In genomic region chr20:17498181-17498580, GRCh38 we compare ENCODE assay signal across 22 cellular contexts. TPM values are rescaled to one million over a fixed set of nuclear protein-coding genes. Genes with fewer than 3 reads are reported as not detected.
DNase-seq lines count a peak whose midpoint lies in the region; ATAC-seq and TF ChIP-seq lines count a peak whose summit lies in the region.
"Had no signal": no experiment of that assay in that cellular context is flagged by ENCODE, and none has a peak within 500 bp of the region (broad histone marks: within the 10 kb centered on the region; RNA-seq: fewer than 3 reads in every experiment).

No MANE protein-coding gene starts in this region.

- H3F3A ChIP-seq in PC-3 (ENCODE audit: low read length, unreplicated experiment): no peaks in the 10 kb centered on the region

- H3K4me3 ChIP-seq in PC-3 (ENCODE audit: low read length): no peak overlapping the region
- H3K4me3 ChIP-seq in thoracic aorta: peak overlapping the region; percentile 3
- H3K4me3 ChIP-seq: BLaER1 treated with 17β-estradiol and CSF1 and Interleukin-3, amounts not matched to agents 10 nM and 100 nM; SJSA1; testis had no signal

- no peak overlapping the region for H3K4me3 Mint-ChIP-seq in activated T-helper 1 cell treated with anti-CD3 and anti-CD28 coated beads, Interleukin-12 subunit alpha, Interleukin-12 subunit beta, Interleukin-2, Interleukin-4 antibody, amounts not matched to agents 30 ng/mL and 10 ng/mL and 1 ng/mL, durations not matched to agents 14 hours and 24 hours and 36 hours
- no peak overlapping the region for H3K4me3 Mint-ChIP-seq in activated CD4-positive, alpha-beta memory T cell treated with anti-CD3 and anti-CD28 coated beads for 36 hours
- H3K4me3 Mint-ChIP-seq: central memory CD8-positive, alpha-beta T cell; nephron progenitor cell; T-helper 2 cell treated with Interferon-gamma antibody and Interleukin-4, amounts not matched to agents 5 μg/mL and 100 μg/mL, for 36 hours had no signal

- no peaks in the 10 kb centered on the region for H3K36me3 ChIP-seq in PC-3 (ENCODE audit: low read depth, low read length)
- no peaks in the 10 kb centered on the region for H3K36me3 ChIP-seq in thoracic aorta
- H3K36me3 ChIP-seq: BLaER1 treated with 17β-estradiol and CSF1 and Interleukin-3, amounts not matched to agents 10 nM and 100 nM; SJSA1 had no signal

- H3K4me1 Mint-ChIP-seq in activated T-helper 1 cell treated with anti-CD3 and anti-CD28 coated beads, Interleukin-12 subunit alpha, Interleukin-12 subunit beta, Interleukin-2, Interleukin-4 antibody, amounts not matched to agents 30 ng/mL and 10 ng/mL and 1 ng/mL, durations not matched to agents 14 hours and 24 hours and 36 hours (ENCODE audit: low read depth): peaks cover 16% of the 10 kb centered on the region
- H3K4me1 Mint-ChIP-seq in activated CD4-positive, alpha-beta memory T cell treated with anti-CD3 and anti-CD28 coated beads for 36 hours (ENCODE audit: low read depth): no peaks in the 10 kb centered on the region
- H3K4me1 Mint-ChIP-seq: central memory CD8-positive, alpha-beta T cell; nephron progenitor cell had no signal

- no peak overlapping the region for H3K4me2 ChIP-seq in PC-3 (ENCODE audit: low read length)
- H3K4me2 ChIP-seq: BLaER1 treated with 17β-estradiol and CSF1 and Interleukin-3, amounts not matched to agents 10 nM and 100 nM had no signal

- TF ChIP-seq CTCF in PC-3 (conservative IDR thresholded peaks at IDR 0.05; ENCODE audit: low read depth, low read length) (no peak), thoracic aorta (IDR thresholded peaks at IDR 0.05) (no peak)

- CTCF ChIA-PET in PC-3 (lab: Charles Lee): no interaction called here
- CTCF ChIA-PET in activated CD4-positive, alpha-beta memory T cell treated with anti-CD3 and anti-CD28 coated beads for 36 hours (lab: Charles Lee): interaction anchor here (1.3 kb wide), 1 partner anchor 694 kb away, joined by 3 read pairs; no protein-coding TSS in a partner anchor

- intact Hi-C loops in PC-3 (cut with micrococcal nuclease): no loop called here
- intact Hi-C loops in activated T-helper 1 cell treated with anti-CD3 and anti-CD28 coated beads, Interleukin-12 subunit alpha, Interleukin-12 subunit beta, Interleukin-2, Interleukin-4 antibody, amounts not matched to agents 30 ng/mL and 10 ng/mL and 1 ng/mL, durations not matched to agents 14 hours and 24 hours and 36 hours (cut with micrococcal nuclease): no loop called here
- intact Hi-C loops in activated CD4-positive, alpha-beta memory T cell treated with anti-CD3 and anti-CD28 coated beads for 36 hours (cut with micrococcal nuclease): no loop called here

- H3K9me2 ChIP-seq in PC-3 (replicated peaks; ENCODE audit: low read length): no peaks in the 10 kb centered on the region

- H3K27me3 ChIP-seq in PC-3 (ENCODE audit: low read length) (no peaks in the 10 kb centered on the region), thoracic aorta (replicated peaks; ENCODE audit: insufficient read depth) (no peaks in the 10 kb centered on the region)
- H3K27me3 ChIP-seq: BLaER1 treated with 17β-estradiol and CSF1 and Interleukin-3, amounts not matched to agents 10 nM and 100 nM; SJSA1; testis had no signal

- POLR2A ChIA-PET in PC-3 (lab: Charles Lee; ENCODE audit: unreplicated experiment): interaction anchor here (0.5 kb wide), 1 partner anchor 184 kb away, joined by 3 read pairs; the partner anchor contains the start of gene RRBP1
- POLR2A ChIA-PET in activated CD4-positive, alpha-beta memory T cell treated with anti-CD3 and anti-CD28 coated beads for 36 hours (lab: Charles Lee): no interaction called here

- H4K20me1 ChIP-seq in PC-3 (ENCODE audit: low read length): no peaks in the 10 kb centered on the region
- H4K20me1 ChIP-seq: BLaER1 treated with 17β-estradiol and CSF1 and Interleukin-3, amounts not matched to agents 10 nM and 100 nM had no signal

- peaks cover 7% of the 10 kb centered on the region for H3K27me3 Mint-ChIP-seq in activated T-helper 1 cell treated with anti-CD3 and anti-CD28 coated beads, Interleukin-12 subunit alpha, Interleukin-12 subunit beta, Interleukin-2, Interleukin-4 antibody, amounts not matched to agents 30 ng/mL and 10 ng/mL and 1 ng/mL, durations not matched to agents 14 hours and 24 hours and 36 hours (ENCODE audit: insufficient read depth)
- no peaks in the 10 kb centered on the region for H3K27me3 Mint-ChIP-seq in activated CD4-positive, alpha-beta memory T cell treated with anti-CD3 and anti-CD28 coated beads for 36 hours

- H3K79me2 ChIP-seq in PC-3 (ENCODE audit: low read length): no peaks in the 10 kb centered on the region

- H3K9me3 ChIP-seq in PC-3 (ENCODE audit: low read length): no peaks in the 10 kb centered on the region
- H3K9me3 ChIP-seq in thoracic aorta: no peaks in the 10 kb centered on the region
- H3K9me3 ChIP-seq: BLaER1 treated with 17β-estradiol and CSF1 and Interleukin-3, amounts not matched to agents 10 nM and 100 nM; SJSA1; testis had no signal

- no peaks in the 10 kb centered on the region for H3K9me3 Mint-ChIP-seq in activated T-helper 1 cell treated with anti-CD3 and anti-CD28 coated beads, Interleukin-12 subunit alpha, Interleukin-12 subunit beta, Interleukin-2, Interleukin-4 antibody, amounts not matched to agents 30 ng/mL and 10 ng/mL and 1 ng/mL, durations not matched to agents 14 hours and 24 hours and 36 hours
- no peaks in the 10 kb centered on the region for H3K9me3 Mint-ChIP-seq in activated CD4-positive, alpha-beta memory T cell treated with anti-CD3 and anti-CD28 coated beads for 36 hours
- H3K9me3 Mint-ChIP-seq: activated T-helper 2 cell treated with anti-CD3 and anti-CD28 coated beads, Interferon-gamma antibody, Interleukin-2, Interleukin-4, amounts not matched to agents 10 μg/mL and 5 μg/mL and 100 μg/mL, durations not matched to agents 14 hours and 24 hours and 36 hours; central memory CD8-positive, alpha-beta T cell; T-helper 2 cell treated with Interferon-gamma antibody and Interleukin-4, amounts not matched to agents 5 μg/mL and 100 μg/mL, for 36 hours had no signal

- no TSS peak for BruUV-seq in PC-3 (replicated peaks; lab: Mats Ljungman, UMichigan)

- 0 out of 2 replicates have a peak overlapping the region, but pooled peaks have one; percentile 22 for H2AFZ ChIP-seq in PC-3 (ENCODE audit: low read length)

- no peaks in the 10 kb centered on the region for H3K36me3 Mint-ChIP-seq in activated T-helper 1 cell treated with anti-CD3 and anti-CD28 coated beads, Interleukin-12 subunit alpha, Interleukin-12 subunit beta, Interleukin-2, Interleukin-4 antibody, amounts not matched to agents 30 ng/mL and 10 ng/mL and 1 ng/mL, durations not matched to agents 14 hours and 24 hours and 36 hours (ENCODE audit: low read depth)
- no peaks in the 10 kb centered on the region for H3K36me3 Mint-ChIP-seq in activated CD4-positive, alpha-beta memory T cell treated with anti-CD3 and anti-CD28 coated beads for 36 hours

- ATAC-seq in PC-3: peak; percentile 43
- no peak for ATAC-seq in thoracic aorta (ENCODE audit: insufficient number of reproducible peaks, low FRiP score, low read depth)

- DNase-seq in activated CD8-positive, alpha-beta memory T cell treated with anti-CD3 and anti-CD28 coated beads for 24 hours: peak; percentile 13
- no peak for DNase-seq in activated CD8-positive, alpha-beta memory T cell treated with anti-CD3 and anti-CD28 coated beads, Interleukin-2, amount 50 U/mL, for 4 hours
- DNase-seq in PC-3: peak; percentile 19
- peak; percentile 31 for DNase-seq in hepatic stellate cell (ENCODE audit: low spot score)
- DNase-seq in thoracic aorta (ENCODE audit: low spot score): no peak
- no peak for DNase-seq in activated T-helper 1 cell treated with anti-CD3 and anti-CD28 coated beads, Interleukin-12 subunit alpha, Interleukin-12 subunit beta, Interleukin-2, Interleukin-4 antibody, amounts not matched to agents 30 ng/mL and 10 ng/mL and 1 ng/mL, durations not matched to agents 14 hours and 24 hours and 36 hours (ENCODE audit: low spot score)
- no peak for DNase-seq in NCI-H748 treated with DMSO at 0.1 percent for 48 hours (lab: John Stamatoyannopoulos, UW)
- DNase-seq in activated CD4-positive, alpha-beta memory T cell treated with anti-CD3 and anti-CD28 coated beads for 36 hours: no peak
- DNase-seq: 8988T; effector CD8-positive, alpha-beta T cell; Kasumi-1; kidney; mesenchymal stem cell; NCI-H524; nephron progenitor cell; testis had no signal

- no peak overlapping the region for H3K9ac ChIP-seq in PC-3 (ENCODE audit: low read length)
- H3K9ac ChIP-seq: BLaER1 treated with 17β-estradiol and CSF1 and Interleukin-3, amounts not matched to agents 10 nM and 100 nM had no signal

- H3K27ac ChIP-seq in PC-3 (ENCODE audit: low read length) (no peak overlapping the region), thoracic aorta (no peak overlapping the region)
- H3K27ac ChIP-seq: BLaER1 treated with 17β-estradiol and CSF1 and Interleukin-3, amounts not matched to agents 10 nM and 100 nM; SJSA1; testis had no signal

- no peak overlapping the region for H3K27ac Mint-ChIP-seq in activated T-helper 1 cell treated with anti-CD3 and anti-CD28 coated beads, Interleukin-12 subunit alpha, Interleukin-12 subunit beta, Interleukin-2, Interleukin-4 antibody, amounts not matched to agents 30 ng/mL and 10 ng/mL and 1 ng/mL, durations not matched to agents 14 hours and 24 hours and 36 hours
- no peak overlapping the region for H3K27ac Mint-ChIP-seq in activated CD4-positive, alpha-beta memory T cell treated with anti-CD3 and anti-CD28 coated beads for 36 hours
- H3K27ac Mint-ChIP-seq: activated T-helper 2 cell treated with anti-CD3 and anti-CD28 coated beads, Interferon-gamma antibody, Interleukin-2, Interleukin-4, amounts not matched to agents 10 μg/mL and 5 μg/mL and 100 μg/mL, durations not matched to agents 14 hours and 24 hours and 36 hours; nephron progenitor cell; T-helper 2 cell treated with Interferon-gamma antibody and Interleukin-4, amounts not matched to agents 5 μg/mL and 100 μg/mL, for 36 hours had no signal

- H3K4me1 ChIP-seq in PC-3 (ENCODE audit: insufficient read depth, low read length) (no peaks in the 10 kb centered on the region), thoracic aorta (ENCODE audit: control insufficient read depth in 1 of 2, low read depth in 2 of 2) (peaks cover 0 to 5% of the 10 kb centered on the region in 2 donors)
- H3K4me1 ChIP-seq: SJSA1, testis had no signal

RNA-seq across cellular contexts. Expression of gene BFSP1, which starts 33.0 kb away (rescaled TPM):
- total RNA-seq in PC-3 (2014; rRNA removed) (2.2 and 2.7 TPM in 2 replicates), thoracic aorta (1 to 10 TPM; 2.4 to 3.0 TPM)
- total RNA-seq in activated T-helper 1 cell treated with anti-CD3 and anti-CD28 coated beads, Interleukin-12 subunit alpha, Interleukin-12 subunit beta, Interleukin-2, Interleukin-4 antibody, amounts not matched to agents 30 ng/mL and 10 ng/mL and 1 ng/mL, durations not matched to agents 14 hours and 24 hours and 36 hours: 0.76 and 0.80 TPM in 2 replicates
- under 1 TPM; 0.34 to 0.36 TPM for total RNA-seq in activated CD4-positive, alpha-beta memory T cell treated with anti-CD3 and anti-CD28 coated beads for 36 hours
- total RNA-seq: OCI-LY7 had no signal

Comparison
In these comparisons a context has a peak if more than half of its experiments do, and no peak if none do; other contexts are left out.
1. DNase-seq: peak in activated CD8-positive, alpha-beta memory T cell treated with anti-CD3 and anti-CD28 coated beads for 24 hours (single experiment), PC-3 (single experiment) and hepatic stellate cell (single experiment); none in activated CD8-positive, alpha-beta memory T cell treated with anti-CD3 and anti-CD28 coated beads, Interleukin-2, amount 50 U/mL, for 4 hours (single experiment), thoracic aorta (single experiment), activated T-helper 1 cell treated with anti-CD3 and anti-CD28 coated beads, Interleukin-12 subunit alpha, Interleukin-12 subunit beta, Interleukin-2, Interleukin-4 antibody, amounts not matched to agents 30 ng/mL and 10 ng/mL and 1 ng/mL, durations not matched to agents 14 hours and 24 hours and 36 hours (single experiment), NCI-H748 treated with DMSO at 0.1 percent for 48 hours (single experiment) and activated CD4-positive, alpha-beta memory T cell treated with anti-CD3 and anti-CD28 coated beads for 36 hours (single experiment).